ENCODE assay signal across 8 cellular contexts in the genomic region with DNA sequence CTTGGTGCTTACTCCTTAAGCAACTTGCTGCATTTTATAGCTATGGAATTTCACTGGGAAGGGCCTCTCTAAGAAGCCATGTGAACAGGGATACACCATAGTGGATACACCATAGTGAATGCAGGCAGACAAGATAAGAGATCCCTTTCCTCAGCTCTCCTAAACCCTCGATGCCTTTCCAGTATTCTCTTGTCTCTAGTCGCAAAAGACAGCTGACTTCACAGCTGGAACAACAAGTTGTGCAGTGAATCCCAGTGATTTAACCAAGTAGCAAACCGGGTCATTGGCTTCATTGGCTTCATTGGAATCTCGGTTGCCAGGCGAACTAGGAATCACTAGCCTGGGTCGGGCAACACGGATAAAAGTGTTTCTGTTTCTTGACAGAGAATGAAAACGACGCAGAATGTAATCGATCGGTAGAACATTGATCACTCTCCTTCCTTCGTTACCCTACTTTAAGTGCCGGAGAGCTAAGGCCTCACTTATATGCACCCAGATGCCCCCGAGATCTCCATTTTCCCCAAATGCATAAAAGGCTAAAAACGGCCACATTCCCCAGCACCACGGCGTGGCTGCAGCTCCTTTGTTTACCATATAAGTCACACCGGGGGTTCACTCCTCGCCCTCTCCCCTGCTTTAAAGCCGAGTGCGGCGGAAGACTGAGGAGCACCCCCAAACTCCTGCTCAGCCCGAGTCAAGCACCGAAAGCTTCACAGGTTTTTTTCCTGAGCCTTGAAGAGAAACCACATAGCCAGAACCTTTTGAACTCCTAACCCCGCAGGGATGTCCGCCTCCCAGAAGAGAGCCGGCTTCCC. TPM values are rescaled to one million over a fixed set of nuclear protein-coding genes. Genes with fewer than 3 reads are reported as not detected.
A peak's percentile ranks its signal among the peaks of the same experiment; 100 is the strongest.
DNase-seq lines count a peak whose midpoint lies in the region; ATAC-seq, FAIRE-seq and TF ChIP-seq lines count a peak whose summit lies in the region.

No MANE protein-coding gene starts in this region.

- H3K4me3 ChIP-seq in stomach: peak overlapping the region; percentile 51 to 63 (median 56)
- H3K4me3 ChIP-seq in mucosa of descending colon: no peak overlapping the region

- TF ChIP-seq POLR2A in stomach (IDR thresholded peaks at IDR 0.05): no peak
- no peak for TF ChIP-seq POLR2A in GM12892 (IDR thresholded peaks at IDR 0.05; ENCODE audit: low read depth, low read length)

- no peaks in the 10 kb centered on the region for H3K9me3 Mint-ChIP-seq in chondrocyte (ENCODE audit: low read depth)

- H3K36me3 ChIP-seq in stomach: no peaks in the 10 kb centered on the region
- no peaks in the 10 kb centered on the region for H3K36me3 ChIP-seq in mucosa of descending colon (ENCODE audit: low read depth)

- 8 to 10% (median 9%) methylated on average over 21 to 27 of the region's 27 CpGs for WGBS in stomach, 5 donors

- H3K27me3 Mint-ChIP-seq in chondrocyte (ENCODE audit: low read depth): no peaks in the 10 kb centered on the region

- H3K4me1 ChIP-seq in stomach (peaks cover 0 to 26% (median 17%) of the 10 kb centered on the region in 4 donors), mucosa of descending colon (ENCODE audit: low read depth) (no peaks in the 10 kb centered on the region)

- H3K9me3 ChIP-seq in stomach: no peaks in the 10 kb centered on the region
- H3K9me3 ChIP-seq in mucosa of descending colon: no peaks in the 10 kb centered on the region

- peak overlapping the region; percentile 92 for H3K4me3 Mint-ChIP-seq in chondrocyte (ENCODE audit: unreplicated experiment)

- no peak for TF ChIP-seq EP300 in stomach (IDR thresholded peaks at IDR 0.05)

- peaks cover 0 to 29% (median 27%) of the 10 kb centered on the region in 3 donors for H3K27me3 ChIP-seq in stomach

- ATAC-seq in mucosa of descending colon: no peak

- peak; percentile 44 for DNase-seq in LHCN-M2 (ENCODE audit: low read depth)
- DNase-seq in chondrocyte (ENCODE audit: low spot score): no peak
- DNase-seq in left kidney (ENCODE audit: low read depth, low spot score): peak; percentile 77
- DNase-seq in stomach: no peak
- DNase-seq in NCI-H226: no peak
- no peak for DNase-seq in NCI-H510A (lab: John Stamatoyannopoulos, UW)
- no peak for DNase-seq in GM12892 (ENCODE audit: insufficient read length)
- no peak for DNase-seq in mucosa of descending colon

- no peaks in the 10 kb centered on the region for H3K36me3 Mint-ChIP-seq in chondrocyte (ENCODE audit: low read depth)

- peak overlapping the region; percentile 74 for H3K27ac Mint-ChIP-seq in chondrocyte (ENCODE audit: unreplicated experiment)

- TF ChIP-seq CTCF in chondrocyte (IDR thresholded peaks at IDR 0.05) (no peak), stomach (IDR thresholded peaks at IDR 0.05) (no peak), mucosa of descending colon (IDR thresholded peaks at IDR 0.05) (no peak)

- intact Hi-C loops in stomach (cut with DNase I; ENCODE audit: low total_unique reads) (no loop called here), mucosa of descending colon (cut with DNase I, micrococcal nuclease) (no loop called here)

- no peak for FAIRE-seq in GM12892 (lab: Jason Lieb, UNC)

- peak overlapping the region in 4 of 5 donors; percentile 38 to 70 (median 52) for H3K27ac ChIP-seq in stomach

- peaks cover 29% of the 10 kb centered on the region for H3K4me1 Mint-ChIP-seq in chondrocyte (ENCODE audit: low read depth)

RNA-seq across cellular contexts. Expression of a gene that starts 0.7 kb away (rescaled TPM):
- 0.26 and 1.1 TPM in 2 replicates for total RNA-seq in LHCN-M2 (2014; rRNA removed)
- polyA plus RNA-seq in LHCN-M2 (2012): 0.69 TPM
- total RNA-seq in chondrocyte: 2.3 to 3.2 TPM (median 3.0 TPM) in 3 replicates
- 10 to 100 TPM in 2 of 5 donors, 1 to 10 TPM in 2, not detected in 1; 3.9 to 12.3 (median 10.5) TPM for total RNA-seq in stomach
- polyA plus RNA-seq in stomach: under 1 TPM; 0.23 to 0.37 (median 0.31) TPM
- not detected for polyA plus RNA-seq in GM12892 (2012; ENCODE audit: missing spikeins)
- 1 to 10 TPM in 1 of 3 donors, under 1 TPM in 2; 0.23 to 5.1 (median 0.39) TPM for total RNA-seq in mucosa of descending colon

Comparison
In these comparisons a context has a peak if more than half of its experiments do, and no peak if none do; other contexts are left out.
1. DNase-seq: peak in LHCN-M2 (single experiment) and left kidney (single experiment); none in chondrocyte (single experiment), stomach (single experiment), NCI-H226 (single experiment), NCI-H510A (single experiment), GM12892 (single experiment) and mucosa of descending colon (0 of 3).